In the genomic region with DNA sequence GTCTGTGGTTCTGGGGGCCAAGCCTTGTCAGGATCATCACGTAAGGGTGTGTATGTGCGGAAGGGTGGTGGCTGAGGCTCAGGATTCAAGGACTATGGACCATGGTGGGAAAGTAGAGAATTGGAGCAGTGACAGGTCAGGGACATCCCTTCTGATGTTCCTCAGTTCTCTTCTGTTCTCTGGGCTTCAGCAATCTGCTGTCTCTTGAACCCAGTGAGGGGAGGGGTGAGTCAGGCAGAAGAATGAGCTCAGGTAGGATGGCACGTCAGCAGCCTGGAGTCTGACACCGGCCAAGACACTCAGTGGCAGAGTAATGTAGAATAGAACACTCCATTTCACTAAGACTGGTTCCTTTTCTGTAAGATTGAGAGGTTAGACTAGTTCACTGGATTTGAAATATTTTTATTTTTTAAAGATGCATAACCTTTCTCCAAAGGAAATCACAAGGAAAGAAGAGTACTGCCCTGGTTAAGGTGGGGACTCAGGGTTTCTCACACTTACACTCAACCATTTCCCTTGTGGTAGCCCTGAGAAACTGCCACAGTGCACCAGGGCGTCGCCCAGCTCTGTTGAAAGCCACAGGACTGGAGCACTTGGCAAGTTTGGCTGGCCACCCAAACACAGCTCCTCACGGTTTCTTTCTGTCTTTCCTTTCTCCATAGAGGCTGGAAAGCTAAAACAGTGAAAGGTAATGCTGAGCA, we compare ENCODE assay signal across 9 cellular contexts. TPM values are rescaled to one million over a fixed set of nuclear protein-coding genes. Genes with fewer than 3 reads are reported as not detected.
DNase-seq lines count a peak whose midpoint lies in the region; ATAC-seq lines count a peak whose summit lies in the region.
"Had no signal": no experiment of that assay in that cellular context is flagged by ENCODE, and none has a peak within 500 bp of the region (broad histone marks: within the 10 kb centered on the region; RNA-seq: fewer than 3 reads in every experiment).

No MANE protein-coding gene starts in this region.

- H3K4me3 ChIP-seq in CD8-positive, alpha-beta memory T cell (ENCODE audit: low read length) = peak overlapping the region; percentile 19
- peak overlapping the region in 1 of 2 donors; percentile 6 for H3K4me3 ChIP-seq in muscle layer of colon (ENCODE audit: low read depth in 1 of 2, low read length in 2 of 2)

- peaks cover 66% of the 10 kb centered on the region for H3K4me1 ChIP-seq in CD8-positive, alpha-beta memory T cell (ENCODE audit: insufficient read depth, low read length)
- H3K4me1 ChIP-seq in muscle layer of colon (ENCODE audit: insufficient read depth, low read length) = peaks cover 31% of the 10 kb centered on the region

- peak overlapping the region; percentile 48 to 92 (median 78) for H3K4me3 Mint-ChIP-seq in CD8-positive, alpha-beta memory T cell
- H3K4me3 Mint-ChIP-seq in T-cell = peak overlapping the region; percentile 39 to 53 (median 52)
- peak overlapping the region; percentile 63 for H3K4me3 Mint-ChIP-seq in central memory CD8-positive, alpha-beta T cell
- H3K4me3 Mint-ChIP-seq: naive B cell had no signal

- DNase-seq in CD8-positive, alpha-beta memory T cell = peak; percentile 16 to 72 (median 44)
- peak in 29 of 34 experiments; percentile 13 to 54 (median 33) for DNase-seq in T-cell
- DNase-seq in central memory CD8-positive, alpha-beta T cell (ENCODE audit: low spot score in 2 of 2) = peak in 1 of 2 donors; percentile 59
- DNase-seq in SK-N-DZ (ENCODE audit: low spot score) = no peak
- no peak for DNase-seq in hepatic stellate cell (ENCODE audit: low spot score)
- DNase-seq: naive B cell had no signal

- H3K9ac ChIP-seq in muscle layer of colon (ENCODE audit: low read length) = no peak overlapping the region

- H3K27ac ChIP-seq in CD8-positive, alpha-beta memory T cell (ENCODE audit: low read depth, low read length) = no peak overlapping the region
- peak overlapping the region; percentile 81 for H3K27ac ChIP-seq in muscle layer of colon (ENCODE audit: low read depth, low read length)

- H3K27ac Mint-ChIP-seq in CD8-positive, alpha-beta memory T cell = peak overlapping the region; percentile 66 to 94 (median 90)
- H3K27ac Mint-ChIP-seq in T-cell = peak overlapping the region; percentile 82 to 85
- peak overlapping the region; percentile 89 for H3K27ac Mint-ChIP-seq in central memory CD8-positive, alpha-beta T cell (ENCODE audit: low read depth)

- POLR2A ChIA-PET in CD8-positive, alpha-beta memory T cell (lab: Charles Lee) = interaction anchor here (0.7 to 1.1 kb wide), 4 partner anchors 27 to 1582 kb away, joined by 3 to 4 read pairs (median 3); no protein-coding TSS in a partner anchor
- POLR2A ChIA-PET in T-cell (lab: Charles Lee) = interaction anchor here (0.6 to 1.5 kb wide), 6 partner anchors 15 to 151 kb away, joined by 3 to 6 read pairs (median 4); no protein-coding TSS in a partner anchor

- peaks cover 74 to 80% (median 80%) of the 10 kb centered on the region in 3 donors for H3K4me1 Mint-ChIP-seq in CD8-positive, alpha-beta memory T cell
- peaks cover 63 to 68% (median 66%) of the 10 kb centered on the region in 3 donors for H3K4me1 Mint-ChIP-seq in T-cell
- H3K4me1 Mint-ChIP-seq in central memory CD8-positive, alpha-beta T cell = peaks cover 80% of the 10 kb centered on the region

- H3K9me3 Mint-ChIP-seq in CD8-positive, alpha-beta memory T cell = peaks cover 0 to 3% (median 0%) of the 10 kb centered on the region in 5 donors
- H3K9me3 Mint-ChIP-seq in T-cell = peaks cover 0 to 3% (median 0%) of the 10 kb centered on the region in 3 donors
- H3K9me3 Mint-ChIP-seq in central memory CD8-positive, alpha-beta T cell = no peaks in the 10 kb centered on the region

- no peaks in the 10 kb centered on the region for H3K27me3 ChIP-seq in CD8-positive, alpha-beta memory T cell (ENCODE audit: insufficient read depth, low read length, poor library complexity, severe bottlenecking)
- no peaks in the 10 kb centered on the region for H3K27me3 ChIP-seq in muscle layer of colon (ENCODE audit: control insufficient read depth in 1 of 2, insufficient read depth in 2 of 2, low read length in 2 of 2)

- ATAC-seq in HG02610 (IDR thresholded peaks at IDR 0.05; ENCODE audit: unreplicated experiment) (peak; percentile 39), T-cell (replicated peaks in 1 of 4) (peak; percentile 75 to 91 (median 84)), HG03097 (IDR thresholded peaks at IDR 0.05; ENCODE audit: low FRiP score, unreplicated experiment) (no peak)
- peak; percentile 96 for ATAC-seq in central memory CD8-positive, alpha-beta T cell (replicated peaks; ENCODE audit: extremely low read depth, poor library complexity, severe bottlenecking)

- CTCF ChIA-PET in CD8-positive, alpha-beta memory T cell (lab: Charles Lee) = interaction anchor here (0.9 to 4.8 kb wide), 12 partner anchors 12 to 194 kb away, joined by 3 to 22 read pairs (median 4); no protein-coding TSS in a partner anchor
- CTCF ChIA-PET in T-cell (lab: Charles Lee) = interaction anchor here (0.6 to 1.7 kb wide), 14 partner anchors 12 to 1772 kb away, joined by 3 to 7 read pairs (median 4); partner anchors contain the start of gene ZBED5 (in 1 of the 2)

- H3K36me3 Mint-ChIP-seq in CD8-positive, alpha-beta memory T cell = no peaks in the 10 kb centered on the region
- no peaks in the 10 kb centered on the region for H3K36me3 Mint-ChIP-seq in T-cell
- peaks cover 3% of the 10 kb centered on the region for H3K36me3 Mint-ChIP-seq in central memory CD8-positive, alpha-beta T cell (ENCODE audit: insufficient read depth)
- H3K36me3 Mint-ChIP-seq: naive B cell had no signal

- no peaks in the 10 kb centered on the region for H3K9me3 ChIP-seq in CD8-positive, alpha-beta memory T cell (ENCODE audit: low read length)
- H3K9me3 ChIP-seq in muscle layer of colon (ENCODE audit: low read length) = no peaks in the 10 kb centered on the region

- no peaks in the 10 kb centered on the region for H3K27me3 Mint-ChIP-seq in CD8-positive, alpha-beta memory T cell
- H3K27me3 Mint-ChIP-seq in T-cell = no peaks in the 10 kb centered on the region
- H3K27me3 Mint-ChIP-seq in central memory CD8-positive, alpha-beta T cell = no peaks in the 10 kb centered on the region

- no peaks in the 10 kb centered on the region for H3K36me3 ChIP-seq in CD8-positive, alpha-beta memory T cell (ENCODE audit: insufficient read depth, low read length)
- H3K36me3 ChIP-seq in muscle layer of colon (ENCODE audit: insufficient read depth, low read length) = no peaks in the 10 kb centered on the region

RNA-seq across cellular contexts. Expression of gene MICAL2, which starts 23.2 kb away (rescaled TPM):
- total RNA-seq in CD8-positive, alpha-beta memory T cell = 100 to 1,000 TPM; 146 to 147 TPM
- 32.4 TPM for polyA plus RNA-seq in CD8-positive, alpha-beta memory T cell
- total RNA-seq in T-cell = 10 to 100 TPM; 13.7 to 38.7 (median 22.9) TPM
- polyA plus RNA-seq in SK-N-DZ (2014; cell fraction: cytosol; rRNA removed) = 1.8 and 2.1 TPM in 2 replicates
- 1.2 and 3.2 TPM in 2 replicates for polyA plus RNA-seq in SK-N-DZ (2014; cell fraction: nucleus; rRNA removed)

Comparison
In these comparisons a context has a peak if more than half of its experiments do, and no peak if none do; other contexts are left out.
1. DNase-seq: peak in CD8-positive, alpha-beta memory T cell (5 of 5) and T-cell (29 of 34); none in SK-N-DZ (single experiment) and hepatic stellate cell (single experiment).
2. Peak in every context shown above with its lines, with median percentiles within 50 percentile points of each other: H3K27ac Mint-ChIP-seq and H3K4me3 Mint-ChIP-seq.